ENCODE assay signal across 13 cellular contexts in genomic region chr5:45639038-45639437, GRCh38. TPM values are rescaled to one million over a fixed set of nuclear protein-coding genes. Genes with fewer than 3 reads are reported as not detected.
DNase-seq lines count a peak whose midpoint lies in the region; ATAC-seq and TF ChIP-seq lines count a peak whose summit lies in the region.
"Had no signal": no experiment of that assay in that cellular context is flagged by ENCODE, and none has a peak within 500 bp of the region (broad histone marks: within the 10 kb centered on the region; RNA-seq: fewer than 3 reads in every experiment).

No MANE protein-coding gene starts in this region.

- H3K9me3 ChIP-seq in Caco-2 = no peaks in the 10 kb centered on the region
- no peaks in the 10 kb centered on the region for H3K9me3 ChIP-seq in PC-3 (ENCODE audit: low read length)
- H3K9me3 ChIP-seq in ascending aorta = no peaks in the 10 kb centered on the region
- H3K9me3 ChIP-seq in stomach = no peaks in the 10 kb centered on the region

- H2AFZ ChIP-seq in GM23338 (no peak overlapping the region), PC-3 (ENCODE audit: low read length) (no peak overlapping the region)

- H3K27ac ChIP-seq in GM23338 (ENCODE audit: low read depth) = no peak overlapping the region
- H3K27ac ChIP-seq in PC-3 (ENCODE audit: low read length) = no peak overlapping the region
- no peak overlapping the region for H3K27ac ChIP-seq in ascending aorta
- no peak overlapping the region for H3K27ac ChIP-seq in stomach

- no peak for TF ChIP-seq POLR2A in stomach (IDR thresholded peaks at IDR 0.05)

- H3K4me3 ChIP-seq in Caco-2 (ENCODE audit: low read depth, low read length) (no peak overlapping the region), GM23338 (no peak overlapping the region), PC-3 (ENCODE audit: low read length) (no peak overlapping the region), fibroblast of mammary gland (ENCODE audit: control insufficient read depth, low read depth, low read length) (no peak overlapping the region), ascending aorta (no peak overlapping the region), stomach (no peak overlapping the region)

- H3K9me2 ChIP-seq in GM23338 (ENCODE audit: insufficient read depth) = no peaks in the 10 kb centered on the region
- H3K9me2 ChIP-seq in PC-3 (replicated peaks; ENCODE audit: low read length) = no peaks in the 10 kb centered on the region

- CTCF ChIA-PET in Caco-2 (lab: Charles Lee) (no interaction called here), PC-3 (lab: Charles Lee) (no interaction called here)

- no peaks in the 10 kb centered on the region for H3K9me3 Mint-ChIP-seq in Caco-2 (ENCODE audit: unreplicated experiment)
- H3K9me3 Mint-ChIP-seq in GM23338 = no peaks in the 10 kb centered on the region

- WGBS in stomach, 5 donors = 51 to 66% (median 59%) methylated on average over 3 of the region's 3 CpGs

- H3K36me3 Mint-ChIP-seq in Caco-2 (ENCODE audit: insufficient read depth, unreplicated experiment) (no peaks in the 10 kb centered on the region), GM23338 (ENCODE audit: low read depth) (no peaks in the 10 kb centered on the region)

- H3K4me1 ChIP-seq in Caco-2 (no peaks in the 10 kb centered on the region), GM23338 (ENCODE audit: insufficient read depth) (no peaks in the 10 kb centered on the region), PC-3 (ENCODE audit: insufficient read depth, low read length) (no peaks in the 10 kb centered on the region), ascending aorta (no peaks in the 10 kb centered on the region), stomach (no peaks in the 10 kb centered on the region)

- TF ChIP-seq CTCF in Caco-2 (IDR thresholded peaks at IDR 0.05; ENCODE audit: insufficient read depth in 1 of 2, low read depth in 1 of 2, low read length in 1 of 2, severe bottlenecking in 1 of 2, unreplicated experiment in 1 of 2) = peak; percentile 28 to 37
- peak; percentile 42 to 59 for TF ChIP-seq CTCF in GM23338 (conservative IDR thresholded peaks at IDR 0.05; ENCODE audit: low read depth in 2 of 2)
- peak; percentile 57 for TF ChIP-seq CTCF in PC-3 (conservative IDR thresholded peaks at IDR 0.05; ENCODE audit: low read depth, low read length)
- peak; percentile 15 for TF ChIP-seq CTCF in fibroblast of mammary gland (conservative IDR thresholded peaks at IDR 0.05; ENCODE audit: control insufficient read depth, insufficient read depth, low read depth, low read length)
- no peak for TF ChIP-seq CTCF in ascending aorta (IDR thresholded peaks at IDR 0.05)
- TF ChIP-seq CTCF in stomach (IDR thresholded peaks at IDR 0.05) = no peak

- intact Hi-C loops in Caco-2 (cut with micrococcal nuclease; ENCODE audit: unreplicated experiment) = loop anchor here (2.0 kb wide), 1 partner anchor 686 kb away; no protein-coding TSS in a partner anchor
- intact Hi-C loops in PC-3 (cut with micrococcal nuclease) = loop anchor here (5.0 to 10.0 kb wide), 4 partner anchors 56 to 777 kb away; partner anchors contain the start of gene HCN1
- intact Hi-C loops in ascending aorta (cut with DNase I) = no loop called here
- intact Hi-C loops in stomach (cut with DNase I; ENCODE audit: low total_unique reads) = no loop called here

- H3K27me3 Mint-ChIP-seq in Caco-2 (ENCODE audit: insufficient read depth, unreplicated experiment) = no peaks in the 10 kb centered on the region
- peaks cover 2% of the 10 kb centered on the region for H3K27me3 Mint-ChIP-seq in GM23338 (ENCODE audit: insufficient read depth, low read depth, poor library complexity)

- BruUV-seq in Caco-2 (replicated peaks; lab: Mats Ljungman, UMichigan) = no TSS peak
- BruUV-seq in PC-3 (replicated peaks; lab: Mats Ljungman, UMichigan) = no TSS peak

- no peak overlapping the region for H3K27ac Mint-ChIP-seq in Caco-2 (ENCODE audit: unreplicated experiment)
- no peak overlapping the region for H3K27ac Mint-ChIP-seq in GM23338

- H3K4me3 Mint-ChIP-seq in Caco-2 (ENCODE audit: unreplicated experiment) = no peak overlapping the region
- no peak overlapping the region for H3K4me3 Mint-ChIP-seq in GM23338

- H3F3A ChIP-seq in GM23338 (replicated peaks; ENCODE audit: low read depth) (no peaks in the 10 kb centered on the region), PC-3 (ENCODE audit: low read length, unreplicated experiment) (no peaks in the 10 kb centered on the region)

- DNase-seq in Caco-2 (peak in 1 of 2 experiments; percentile 1), GM23338 (ENCODE audit: low spot score) (peak; percentile 19), PC-3 (peak; percentile 36), fibroblast of mammary gland (ENCODE audit: low read depth) (peak; percentile 0), cortex of kidney (lab: John Stamatoyannopoulos, UW) (no peak), LoVo (ENCODE audit: low spot score) (no peak), ascending aorta (ENCODE audit: low spot score in 2 of 2) (no peak), stomach (no peak)
- DNase-seq: activated CD4-positive, alpha-beta T cell treated with anti-CD3 and anti-CD28 coated beads for 1 hour; activated naive CD4-positive, alpha-beta T cell treated with anti-CD3 and anti-CD28 coated beads, Interleukin-2, amount 50 U/mL, for 16 hours; DMS79 treated with DMSO at 0.1 percent for 48 hours; NCI-H524 treated with DMSO at 0.1 percent for 48 hours; posterior cingulate gyrus had no signal

- no peak overlapping the region for H3K9ac ChIP-seq in PC-3 (ENCODE audit: low read length)

- no peak for TF ChIP-seq EP300 in stomach (IDR thresholded peaks at IDR 0.05)

- no peak overlapping the region for H3K4me2 ChIP-seq in GM23338
- H3K4me2 ChIP-seq in PC-3 (ENCODE audit: low read length) = no peak overlapping the region

- no peaks in the 10 kb centered on the region for H3K4me1 Mint-ChIP-seq in Caco-2 (ENCODE audit: low read depth, unreplicated experiment)
- H3K4me1 Mint-ChIP-seq in GM23338 = no peaks in the 10 kb centered on the region

- H3K79me2 ChIP-seq in GM23338 (replicated peaks; ENCODE audit: insufficient read depth) (no peaks in the 10 kb centered on the region), PC-3 (ENCODE audit: low read length) (no peaks in the 10 kb centered on the region)

- H4K20me1 ChIP-seq in GM23338 (replicated peaks; ENCODE audit: insufficient read depth) (no peaks in the 10 kb centered on the region), PC-3 (ENCODE audit: low read length) (no peaks in the 10 kb centered on the region)

- POLR2A ChIA-PET in Caco-2 (lab: Charles Lee) (no interaction called here), PC-3 (lab: Charles Lee; ENCODE audit: unreplicated experiment) (no interaction called here)

- no peak for ATAC-seq in GM23338
- no peak for ATAC-seq in PC-3

- no peaks in the 10 kb centered on the region for H3K27me3 ChIP-seq in Caco-2 (replicated peaks; ENCODE audit: control insufficient read depth, insufficient read depth, low read length)
- no peaks in the 10 kb centered on the region for H3K27me3 ChIP-seq in GM23338 (ENCODE audit: insufficient read depth)
- H3K27me3 ChIP-seq in PC-3 (ENCODE audit: low read length) = no peaks in the 10 kb centered on the region
- H3K27me3 ChIP-seq in ascending aorta = no peaks in the 10 kb centered on the region
- H3K27me3 ChIP-seq in stomach = no peaks in the 10 kb centered on the region

- H3K36me3 ChIP-seq in Caco-2 (ENCODE audit: control insufficient read depth, insufficient read depth, low read length) (no peaks in the 10 kb centered on the region), GM23338 (ENCODE audit: insufficient read depth) (no peaks in the 10 kb centered on the region), PC-3 (ENCODE audit: low read depth, low read length) (no peaks in the 10 kb centered on the region), ascending aorta (no peaks in the 10 kb centered on the region), stomach (no peaks in the 10 kb centered on the region)

TF ChIP-seq in GM23338, 12 proteins besides CTCF, POLR2A, EP300 and RAD21 (continues in another document):
- TF ChIP-seq EZH2phosphoT487 (IDR thresholded peaks at IDR 0.05; ENCODE audit: unreplicated experiment) = no peak
- no peak for TF ChIP-seq EZH2 (IDR thresholded peaks at IDR 0.05; ENCODE audit: low read depth, unreplicated experiment)
- no peak for TF ChIP-seq STAT1 (IDR thresholded peaks at IDR 0.05; ENCODE audit: unreplicated experiment)
- no peak for TF ChIP-seq POLR2AphosphoS5 (IDR thresholded peaks at IDR 0.05; ENCODE audit: low read depth)
- no peak for TF ChIP-seq JUNB (IDR thresholded peaks at IDR 0.05; ENCODE audit: unreplicated experiment)
- no peak for TF ChIP-seq REST (IDR thresholded peaks at IDR 0.05; ENCODE audit: unreplicated experiment)
- no peak for TF ChIP-seq ZNF331 (CRISPR knock-in tag; IDR thresholded peaks at IDR 0.05; ENCODE audit: low read depth)
- no peak for TF ChIP-seq CREB1 (CRISPR knock-in tag; IDR thresholded peaks at IDR 0.05; ENCODE audit: low read depth)
- no peak for TF ChIP-seq NANOG (IDR thresholded peaks at IDR 0.05; ENCODE audit: borderline replicate concordance)

RNA-seq across cellular contexts. Expression of gene HCN1, which starts 57.1 kb away (rescaled TPM):
- total RNA-seq in Caco-2 (2022) (not detected in 2 replicates), PC-3 (2014; rRNA removed) (not detected in 2 replicates), ascending aorta (not detected), stomach (under 1 TPM in 2 of 5 donors, not detected in 3; 0.29 to 0.92 TPM)
- 6.9 and 7.4 TPM in 2 replicates for total RNA-seq in GM23338 (2014; rRNA removed; shearing (Covaris generic))
- polyA plus RNA-seq in GM23338 (2016; fragmentation: Nextera tagmentation; extraction: Ambion mirVana) (2.0 and 2.8 TPM in 2 replicates), stomach (under 1 TPM in 1 of 3 donors, not detected in 2; 0.03 TPM)

Comparison
In these comparisons a context has a peak if more than half of its experiments do, and no peak if none do; other contexts are left out.
1. DNase-seq: peak in GM23338 (single experiment), PC-3 (single experiment) and fibroblast of mammary gland (single experiment); none in cortex of kidney (single experiment), LoVo (single experiment), ascending aorta (0 of 2) and stomach (single experiment).
2. CTCF ChIP-seq: peak in Caco-2 (2 of 2), GM23338 (2 of 2), PC-3 (single experiment) and fibroblast of mammary gland (single experiment); none in ascending aorta (0 of 3) and stomach (0 of 7).
3. intact Hi-C loops: an anchor here in Caco-2 (2.0 kb wide) and PC-3 (5.0 to 10.0 kb wide); none called in ascending aorta and stomach.